Comparison of ENCODE assay signal across 8 cellular contexts in the genomic region with DNA sequence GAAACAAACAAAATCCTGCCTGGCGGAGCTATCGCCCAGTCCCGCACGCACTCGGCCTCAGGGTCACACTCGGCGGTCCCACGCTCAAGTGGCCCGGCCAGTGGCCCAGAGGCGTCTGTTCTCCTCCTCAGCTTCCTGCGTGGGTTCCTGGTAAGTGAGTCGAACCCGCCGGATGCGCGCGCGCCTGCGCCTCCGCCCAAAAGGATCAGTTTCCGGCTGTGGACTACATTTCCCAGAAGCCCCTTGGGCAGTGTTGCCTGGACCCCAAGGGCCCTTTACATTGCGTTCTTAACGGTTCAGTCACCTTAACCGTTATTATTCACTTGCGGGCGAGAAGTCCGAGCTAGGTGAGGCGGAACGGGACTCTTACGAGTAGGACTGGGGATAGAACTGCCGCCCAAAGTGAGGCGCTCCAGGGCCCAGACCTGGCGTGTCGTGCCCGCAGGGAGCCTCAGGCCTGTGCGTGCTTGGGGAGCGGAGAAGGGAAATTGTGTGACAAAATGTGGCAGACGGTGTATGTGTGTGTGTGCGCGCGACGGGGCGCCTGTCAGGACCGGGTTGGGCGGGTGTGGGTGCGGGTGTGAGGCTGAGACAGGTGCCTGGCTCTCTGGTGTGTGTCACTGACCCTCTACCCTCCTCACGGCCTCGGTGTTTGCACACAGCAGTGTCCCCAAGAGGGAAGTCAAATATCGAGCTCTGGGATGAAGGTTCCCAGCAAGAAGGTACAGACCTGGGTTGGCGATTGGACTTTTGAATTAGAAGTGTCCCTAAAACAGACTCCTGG.
DNase-seq lines count a peak whose midpoint lies in the region; ATAC-seq lines count a peak whose summit lies in the region.

A gene (plus strand): TSS at position 250 of the 784 bp plus-strand sequence. CDS start 1,267 bp downstream, outside the sequence.

- peak within 1 kb of the TSS; percentile 90 for H3K27ac ChIP-seq in cingulate gyrus (ENCODE audit: low read depth, low read length)

- peak; percentile 64 for ATAC-seq in HG03457 (IDR thresholded peaks at IDR 0.05; ENCODE audit: unreplicated experiment)

- DNase-seq in Ammon's horn (ENCODE audit: low spot score) (peak; percentile 92), GM19238 (ENCODE audit: insufficient read length, low spot score) (peak; percentile 83), NCI-H524 (lab: John Stamatoyannopoulos, UW) (peak; percentile 87 to 91), kidney tubule cell (ENCODE audit: low spot score) (peak; percentile 93)
- DNase-seq in activated CD4-positive, alpha-beta T cell treated with anti-CD3 and anti-CD28 coated beads for 4 hours = peak; percentile 91
- DNase-seq in stimulated activated CD4-positive, alpha-beta T cell treated with anti-CD3 and anti-CD28 coated beads, Interleukin-1b, Interleukin-23, amount 100 ng/mL, for 1 hour (ENCODE audit: low read depth in 2 of 2) = peak; percentile 73 to 81

Comparison
In these comparisons a context has a peak if more than half of its experiments do, and no peak if none do; other contexts are left out.
1. Peak in every context shown above with its lines: DNase-seq, ATAC-seq and H3K27ac ChIP-seq.